In the genomic region with DNA sequence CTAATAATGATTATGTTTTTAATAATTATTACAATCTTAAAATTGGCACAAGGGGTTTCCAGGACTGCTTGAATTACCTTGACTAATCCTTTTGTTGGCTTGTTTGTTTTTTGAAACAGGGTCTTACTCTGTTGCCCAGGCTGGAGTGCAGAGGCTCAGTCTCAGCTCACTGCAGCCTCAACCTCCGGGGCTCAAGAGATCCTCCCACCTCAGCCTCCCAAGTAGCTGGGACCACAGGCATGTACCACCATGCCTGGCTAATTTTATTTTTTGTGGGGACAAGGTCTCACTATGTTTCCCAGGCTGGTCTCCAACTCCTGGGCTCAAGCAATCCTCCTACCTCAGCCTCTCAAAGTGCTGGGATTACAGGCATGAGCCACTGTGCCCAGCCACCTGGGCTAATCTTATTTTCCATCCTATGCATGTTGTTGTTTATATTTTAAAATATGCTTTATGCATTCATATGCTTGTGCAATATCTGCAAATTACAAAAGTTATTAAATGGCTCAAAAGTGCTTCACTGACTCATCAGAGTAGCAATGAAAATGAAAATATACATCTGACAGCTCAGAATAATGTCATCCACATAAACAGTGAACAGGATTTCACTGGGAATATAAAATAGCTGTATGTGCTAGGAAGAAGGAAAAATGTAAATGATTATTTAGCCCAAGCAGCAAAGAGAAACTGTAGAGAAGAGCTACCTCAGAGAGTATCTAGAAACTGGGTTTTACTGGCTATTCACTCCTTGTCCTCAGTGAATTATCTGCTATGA, we compare ENCODE assay signal across 15 cellular contexts. TPM values are rescaled to one million over a fixed set of nuclear protein-coding genes. Genes with fewer than 3 reads are reported as not detected.
DNase-seq lines count a peak whose midpoint lies in the region; ATAC-seq, FAIRE-seq and TF ChIP-seq lines count a peak whose summit lies in the region.
"Had no signal": no experiment of that assay in that cellular context is flagged by ENCODE, and none has a peak within 500 bp of the region (broad histone marks: within the 10 kb centered on the region; RNA-seq: fewer than 3 reads in every experiment).

No MANE protein-coding gene starts in this region.

- H3K4me3 Mint-ChIP-seq in chondrocyte (ENCODE audit: unreplicated experiment): no peak overlapping the region
- H3K4me3 Mint-ChIP-seq in activated T-cell treated with anti-CD3 and anti-CD28 coated beads, Interleukin-2, amount 50 U/mL, for 4 hours: no peak overlapping the region
- H3K4me3 Mint-ChIP-seq: immature natural killer cell; naive thymus-derived CD8-positive, alpha-beta T cell had no signal

- DNase-seq in A549 (ENCODE audit: low read depth in 1 of 2, low spot score in 1 of 2) (no peak), MM.1S (peak; percentile 1), chondrocyte (ENCODE audit: low spot score) (peak; percentile 2), HepG2 (ENCODE audit: low spot score) (no peak), NCI-H345 (lab: John Stamatoyannopoulos, UW) (no peak)
- DNase-seq in activated T-cell treated with anti-CD3 and anti-CD28 coated beads, Interleukin-2, amount 50 U/mL, for 4 hours: no peak
- DNase-seq: Right ventricle myocardium superior had no signal

- in situ Hi-C loops in HepG2 (cut with HindIII; ENCODE audit: extremely low pct_ligation_motif_present, low pct_unique_long_range_greater_than_20kb): loop anchor here (10.0 kb wide), 1 partner anchor 301 kb away; no protein-coding TSS in a partner anchor

- ATAC-seq in A549 (no peak), HepG2 (no peak), GM21576 (IDR thresholded peaks at IDR 0.05; ENCODE audit: unreplicated experiment) (no peak), HG02970 (IDR thresholded peaks at IDR 0.05; ENCODE audit: low FRiP score, unreplicated experiment) (no peak)
- ATAC-seq in activated T-cell treated with anti-CD3 and anti-CD28 coated beads, Interleukin-2, amount 50 U/mL, for 4 hours: no peak

- peak overlapping the region; percentile 92 for H3K27ac Mint-ChIP-seq in chondrocyte (ENCODE audit: unreplicated experiment)
- H3K27ac Mint-ChIP-seq: immature natural killer cell; naive thymus-derived CD8-positive, alpha-beta T cell had no signal

- intact Hi-C loops in HepG2 (cut with micrococcal nuclease; ENCODE audit: unreplicated experiment): loop anchor here (1.0 to 10.0 kb wide), 3 partner anchors 90 to 301 kb away; no protein-coding TSS in a partner anchor

- H3F3A ChIP-seq in MM.1S (ENCODE audit: insufficient read depth, low read length): no peaks in the 10 kb centered on the region

- H3K27ac ChIP-seq in A549 (peak overlapping the region; percentile 34 to 64; a peak in 2 of 6 replicates), MM.1S (ENCODE audit: low read length) (no peak overlapping the region), HepG2 (ENCODE audit: extremely low read length, insufficient read depth, low read length) (no peak overlapping the region)
- H3K27ac ChIP-seq: C4-2B had no signal

- H4K20me1 ChIP-seq in MM.1S (ENCODE audit: insufficient read depth, low read length) (no peaks in the 10 kb centered on the region), HepG2 (ENCODE audit: insufficient read depth, low read length) (no peaks in the 10 kb centered on the region)

- H3K4me1 Mint-ChIP-seq in chondrocyte (ENCODE audit: low read depth): peaks cover 34% of the 10 kb centered on the region
- peaks cover 1% of the 10 kb centered on the region for H3K4me1 Mint-ChIP-seq in activated T-cell treated with anti-CD3 and anti-CD28 coated beads, Interleukin-2, amount 50 U/mL, for 4 hours (ENCODE audit: low read depth)

- TF ChIP-seq CTCF in A549 (IDR thresholded peaks at IDR 0.05) (no peak), MM.1S (IDR thresholded peaks at IDR 0.05; ENCODE audit: low read length) (no peak), chondrocyte (IDR thresholded peaks at IDR 0.05) (no peak), HepG2 (CRISPR knock-in tag; IDR thresholded peaks at IDR 0.05) (no peak)

- H3K4me1 ChIP-seq in A549 (peaks cover 19% of the 10 kb centered on the region), MM.1S (ENCODE audit: low read length) (peaks cover 3% of the 10 kb centered on the region; the same call in 1 of the 2 replicates), HepG2 (ENCODE audit: insufficient read depth, low read length) (peaks cover 57% of the 10 kb centered on the region)

- TF ChIP-seq EP300 in A549 (IDR thresholded peaks at IDR 0.05): no peak
- TF ChIP-seq EP300 in HepG2 (IDR thresholded peaks at IDR 0.05; ENCODE audit: low read depth in 2 of 2, low read length in 2 of 2): no peak
- TF ChIP-seq EP300 in HepG2 (CRISPR knock-in tag; IDR thresholded peaks at IDR 0.05; ENCODE audit: borderline replicate concordance): no peak

- no peaks in the 10 kb centered on the region for H3K27me3 Mint-ChIP-seq in chondrocyte (ENCODE audit: low read depth)
- peaks cover 26% of the 10 kb centered on the region for H3K27me3 Mint-ChIP-seq in activated T-cell treated with anti-CD3 and anti-CD28 coated beads, Interleukin-2, amount 50 U/mL, for 4 hours (ENCODE audit: low read depth)

- no peak overlapping the region for H3K9ac ChIP-seq in MM.1S (ENCODE audit: low read length)
- H3K9ac ChIP-seq in HepG2 (ENCODE audit: insufficient read depth, low read depth, low read length): peak overlapping the region; percentile 68; the same call in 1 of the 2 replicates

- H3K9me3 Mint-ChIP-seq in chondrocyte (ENCODE audit: low read depth): peaks cover 3% of the 10 kb centered on the region
- H3K9me3 Mint-ChIP-seq in activated T-cell treated with anti-CD3 and anti-CD28 coated beads, Interleukin-2, amount 50 U/mL, for 4 hours: no peaks in the 10 kb centered on the region
- H3K9me3 Mint-ChIP-seq: immature natural killer cell; naive thymus-derived CD8-positive, alpha-beta T cell had no signal

- no peaks in the 10 kb centered on the region for H3K36me3 Mint-ChIP-seq in chondrocyte (ENCODE audit: low read depth)
- H3K36me3 Mint-ChIP-seq in activated T-cell treated with anti-CD3 and anti-CD28 coated beads, Interleukin-2, amount 50 U/mL, for 4 hours (ENCODE audit: insufficient read depth): no peaks in the 10 kb centered on the region
- H3K36me3 Mint-ChIP-seq: immature natural killer cell; naive thymus-derived CD8-positive, alpha-beta T cell had no signal

- H3K4me2 ChIP-seq in A549: peak overlapping the region; percentile 40; the same call in 2 of the 3 replicates
- H3K4me2 ChIP-seq in MM.1S (ENCODE audit: low read depth, low read length): 0 out of 2 replicates have a peak overlapping the region, but pooled peaks have one; percentile 4
- no peak overlapping the region for H3K4me2 ChIP-seq in HepG2 (ENCODE audit: low read depth, low read length)

- H3K4me3 ChIP-seq in A549 (no peak overlapping the region), MM.1S (ENCODE audit: low read length) (no peak overlapping the region), HepG2 (replicated peaks in 1 of 3; ENCODE audit: insufficient read depth in 1 of 3, low read depth in 2 of 3, low read length in 3 of 3) (no peak overlapping the region)
- H3K4me3 ChIP-seq: lung, transverse colon had no signal

- POLR2A ChIA-PET in A549 (lab: Yijun Ruan, JAX): no interaction called here
- POLR2A ChIA-PET in HepG2 (lab: Yijun Ruan, JAX): interaction anchor here (0.7 to 3.1 kb wide), 9 partner anchors 9 to 232 kb away, joined by 3 to 19 read pairs (median 3); partner anchors contain the start of genes PLEKHG6 and SCNN1A

- no peaks in the 10 kb centered on the region for H3K9me2 ChIP-seq in MM.1S (replicated peaks; ENCODE audit: insufficient read depth, low read length)

- H2AFZ ChIP-seq in MM.1S (ENCODE audit: low read length): no peak overlapping the region
- H2AFZ ChIP-seq in HepG2 (ENCODE audit: low read length): no peak overlapping the region

- TF ChIP-seq POLR2A in A549 (IDR thresholded peaks at IDR 0.05; ENCODE audit: low read length) (no peak), HepG2 (IDR thresholded peaks at IDR 0.05; ENCODE audit: insufficient read depth in 1 of 2, low read depth in 2 of 2, low read length in 2 of 2) (no peak)

- H3K36me3 ChIP-seq in MM.1S (replicated peaks; ENCODE audit: insufficient read depth, low read length) (no peaks in the 10 kb centered on the region), HepG2 (replicated peaks in 1 of 2; ENCODE audit: control insufficient read depth in 1 of 2, insufficient read depth in 2 of 2, low read length in 2 of 2) (no peaks in the 10 kb centered on the region)
- H3K36me3 ChIP-seq: transverse colon had no signal

- H3K27me3 ChIP-seq in MM.1S (replicated peaks; ENCODE audit: insufficient read depth, low read length) (no peaks in the 10 kb centered on the region), HepG2 (ENCODE audit: control insufficient read depth in 1 of 2, insufficient read depth in 2 of 2, low read length in 2 of 2) (no peaks in the 10 kb centered on the region)
- H3K27me3 ChIP-seq: transverse colon had no signal

- H3K79me2 ChIP-seq in MM.1S (ENCODE audit: low read length): no peaks in the 10 kb centered on the region
- H3K79me2 ChIP-seq in HepG2 (ENCODE audit: insufficient read depth, low read length): no peaks in the 10 kb centered on the region

- WGBS in A549 (ENCODE audit: missing lambda C conversion rate): 5% methylated on average over 1 of the region's 1 CpG
- 20% methylated on average over 1 of the region's 1 CpG for WGBS in HepG2 (ENCODE audit: low lambda C conversion rate)

- TF ChIP-seq RAD21 in A549 (conservative IDR thresholded peaks at IDR 0.05 in 1 of 2, IDR thresholded peaks at IDR 0.05 in 1 of 2) (no peak), HepG2 (CRISPR knock-in tag; IDR thresholded peaks at IDR 0.05) (no peak)

- CTCF ChIA-PET in A549 (lab: Yijun Ruan, JAX) (interaction anchor here (1.0 to 8.2 kb wide), 29 partner anchors 9 to 322 kb away, joined by 3 to 223 read pairs (median 7); partner anchors contain the start of gene CD9), HepG2 (lab: Yijun Ruan, JAX; ENCODE audit: low intra/inter-chr PET ratio, low total read pairs) (interaction anchor here (0.8 to 3.0 kb wide), 9 partner anchors 63 to 297 kb away, joined by 3 to 49 read pairs (median 5); no protein-coding TSS in a partner anchor)

- no peak for FAIRE-seq in A549 (lab: Jason Lieb, UNC)
- FAIRE-seq in HepG2 (lab: Jason Lieb, UNC): no peak

- no TSS peak for BruUV-seq in HepG2 (replicated peaks; lab: Mats Ljungman, UMichigan)

- H3K9me3 ChIP-seq in A549: no peaks in the 10 kb centered on the region
- no peaks in the 10 kb centered on the region for H3K9me3 ChIP-seq in MM.1S (replicated peaks; ENCODE audit: insufficient read depth, low read length)
- no peaks in the 10 kb centered on the region for H3K9me3 ChIP-seq in HepG2 (ENCODE audit: low read length)
- H3K9me3 ChIP-seq: transverse colon had no signal

RNA-seq across cellular contexts. Expression of gene PLEKHG6, which starts 24.8 kb away (rescaled TPM):
- 0.25 and 0.31 TPM in 2 replicates for polyA plus RNA-seq in A549 (2011; rRNA removed)
- 0.26 and 0.70 TPM in 2 replicates for polyA plus RNA-seq in A549 (2012; cell fraction: cytosol; rRNA removed)
- 0.26 and 0.33 TPM in 2 replicates for polyA plus RNA-seq in A549 (2012; cell fraction: nucleus; rRNA removed)
- 0.15 to 0.29 TPM (median 0.16 TPM) in 3 replicates for polyA plus RNA-seq in A549 (2017; fragmentation: RNase III; extraction: RNeasy Plus Mini Kit Qiagen cat#74134 plus additional on column Dnase treatment)
- 0.41 and 0.88 TPM in 2 replicates for polyA minus RNA-seq in A549 (2011; rRNA and poly(A)+ RNA removed)
- total RNA-seq in chondrocyte: 0.21 to 0.35 TPM in 2 of 3 replicates, not detected in the other
- 13.1 and 18.9 TPM in 2 replicates for total RNA-seq in HepG2 (2016; rRNA removed; fragmentation: Illumina TruSeq; extraction: Trizol)
- 11.1 and 14.7 TPM in 2 replicates for total RNA-seq in HepG2 (2016; cell fraction: cytosol; rRNA removed; fragmentation: Illumina TruSeq; extraction: Trizol; ENCODE audit: low read depth)
- total RNA-seq in HepG2 (2016; cell fraction: insoluble cytoplasmic fraction; rRNA removed; fragmentation: Illumina TruSeq; extraction: Trizol): 15.0 and 16.9 TPM in 2 replicates
- total RNA-seq in HepG2 (2016; cell fraction: membrane; rRNA removed; fragmentation: Illumina TruSeq; extraction: Trizol): 23.7 TPM in 2 replicates
- total RNA-seq in HepG2 (2016; cell fraction: nucleus; rRNA removed; fragmentation: Illumina TruSeq; extraction: Trizol): 15.6 and 19.7 TPM in 2 replicates
- polyA plus RNA-seq in HepG2 (2011; rRNA removed): 17.0 and 26.8 TPM in 2 replicates
- polyA plus RNA-seq in HepG2 (2011; cell fraction: cytosol; rRNA removed): 12.8 and 29.8 TPM in 2 replicates
- 20.1 and 50.9 TPM in 2 replicates for polyA plus RNA-seq in HepG2 (2011; cell fraction: nucleus; rRNA removed)
- 16.4 and 22.2 TPM in 2 replicates for polyA plus RNA-seq in HepG2 (2012)
- polyA plus RNA-seq in HepG2 (2016; cell fraction: cytosol; fragmentation: Illumina TruSeq; extraction: Trizol; ENCODE audit: low read depth): 16.0 and 16.1 TPM in 2 replicates
- 15.2 and 21.6 TPM in 2 replicates for polyA plus RNA-seq in HepG2 (2016; cell fraction: insoluble cytoplasmic fraction; fragmentation: Illumina TruSeq; extraction: Trizol; ENCODE audit: low read depth)
- 20.3 and 26.3 TPM in 2 replicates for polyA plus RNA-seq in HepG2 (2016; cell fraction: membrane; fragmentation: Illumina TruSeq; extraction: Trizol; ENCODE audit: low read depth)
- polyA plus RNA-seq in HepG2 (2016; cell fraction: nucleus; fragmentation: Illumina TruSeq; extraction: Trizol; ENCODE audit: insufficient read depth, low read depth): 28.0 and 30.9 TPM in 2 replicates
- 0.70 and 23.3 TPM in 2 replicates for polyA minus RNA-seq in HepG2 (2011; rRNA and poly(A)+ RNA removed; ENCODE audit: low replicate concordance)
- 8.8 and 12.8 TPM in 2 replicates for polyA minus RNA-seq in HepG2 (2011; cell fraction: cytosol; rRNA and poly(A)+ RNA removed)
- polyA minus RNA-seq in HepG2 (2011; cell fraction: nucleus; rRNA and poly(A)+ RNA removed): 13.3 and 16.5 TPM in 2 replicates
- not detected for total RNA-seq in activated T-cell treated with anti-CD3 and anti-CD28 coated beads, Interleukin-2, amount 50 U/mL, for 4 hours
- total RNA-seq: naive thymus-derived CD8-positive, alpha-beta T cell; pulmonary artery endothelial cell had no signal

RNA-seq across cellular contexts. Expression of gene TNFRSF1A, which starts 56.2 kb away (rescaled TPM):
- polyA plus RNA-seq in A549 (2011; rRNA removed): 460 and 621 TPM in 2 replicates
- polyA plus RNA-seq in A549 (2012; cell fraction: cytosol; rRNA removed): 275 and 344 TPM in 2 replicates
- polyA plus RNA-seq in A549 (2012; cell fraction: nucleus; rRNA removed): 409 and 455 TPM in 2 replicates
- 324 to 416 TPM (median 367 TPM) in 3 replicates for polyA plus RNA-seq in A549 (2017; fragmentation: RNase III; extraction: RNeasy Plus Mini Kit Qiagen cat#74134 plus additional on column Dnase treatment)
- 307 and 325 TPM in 2 replicates for polyA minus RNA-seq in A549 (2011; rRNA and poly(A)+ RNA removed)
- 88.5 to 128 TPM (median 127 TPM) in 3 replicates for total RNA-seq in chondrocyte
- 21.9 and 41.5 TPM in 2 replicates for total RNA-seq in HepG2 (2016; rRNA removed; fragmentation: Illumina TruSeq; extraction: Trizol)
- total RNA-seq in HepG2 (2016; cell fraction: cytosol; rRNA removed; fragmentation: Illumina TruSeq; extraction: Trizol; ENCODE audit: low read depth): 16.3 and 18.0 TPM in 2 replicates
- 28.8 and 36.5 TPM in 2 replicates for total RNA-seq in HepG2 (2016; cell fraction: insoluble cytoplasmic fraction; rRNA removed; fragmentation: Illumina TruSeq; extraction: Trizol)
- 19.8 and 22.3 TPM in 2 replicates for total RNA-seq in HepG2 (2016; cell fraction: membrane; rRNA removed; fragmentation: Illumina TruSeq; extraction: Trizol)
- total RNA-seq in HepG2 (2016; cell fraction: nucleus; rRNA removed; fragmentation: Illumina TruSeq; extraction: Trizol): 36.8 and 40.7 TPM in 2 replicates
- polyA plus RNA-seq in HepG2 (2011; rRNA removed): 41.4 and 61.2 TPM in 2 replicates
- 53.0 and 53.4 TPM in 2 replicates for polyA plus RNA-seq in HepG2 (2011; cell fraction: cytosol; rRNA removed)
- 67.2 and 67.4 TPM in 2 replicates for polyA plus RNA-seq in HepG2 (2011; cell fraction: nucleus; rRNA removed)
- polyA plus RNA-seq in HepG2 (2012): 40.9 and 56.2 TPM in 2 replicates
- 5.2 and 6.8 TPM in 2 replicates for polyA plus RNA-seq in HepG2 (2016; cell fraction: cytosol; fragmentation: Illumina TruSeq; extraction: Trizol; ENCODE audit: low read depth)
- polyA plus RNA-seq in HepG2 (2016; cell fraction: insoluble cytoplasmic fraction; fragmentation: Illumina TruSeq; extraction: Trizol; ENCODE audit: low read depth): 31.8 and 38.4 TPM in 2 replicates
- 14.3 and 15.5 TPM in 2 replicates for polyA plus RNA-seq in HepG2 (2016; cell fraction: membrane; fragmentation: Illumina TruSeq; extraction: Trizol; ENCODE audit: low read depth)
- 75.7 and 99.5 TPM in 2 replicates for polyA plus RNA-seq in HepG2 (2016; cell fraction: nucleus; fragmentation: Illumina TruSeq; extraction: Trizol; ENCODE audit: insufficient read depth, low read depth)
- 88.8 and 131 TPM in 2 replicates for polyA minus RNA-seq in HepG2 (2011; rRNA and poly(A)+ RNA removed; ENCODE audit: low replicate concordance)
- 52.9 and 68.3 TPM in 2 replicates for polyA minus RNA-seq in HepG2 (2011; cell fraction: cytosol; rRNA and poly(A)+ RNA removed)
- polyA minus RNA-seq in HepG2 (2011; cell fraction: nucleus; rRNA and poly(A)+ RNA removed): 54.3 and 80.4 TPM in 2 replicates
- total RNA-seq in activated T-cell treated with anti-CD3 and anti-CD28 coated beads, Interleukin-2, amount 50 U/mL, for 4 hours: 10 to 100 TPM; 28.0 to 34.5 (median 33.0) TPM

Comparison
In these comparisons a context has a peak if more than half of its experiments do, and no peak if none do; other contexts are left out.
1. DNase-seq: peak in MM.1S (single experiment) and chondrocyte (single experiment); none in A549 (0 of 2), HepG2 (single experiment), NCI-H345 (single experiment) and activated T-cell treated with anti-CD3 and anti-CD28 coated beads, Interleukin-2, amount 50 U/mL, for 4 hours (single experiment).
2. H3K27ac ChIP-seq: peak in A549 (2 of 2); none in MM.1S (single experiment) and HepG2 (single experiment).
3. Of the 38 proteins assayed by ChIP-seq in both HepG2 and A549: peak only in HepG2: KDM1A; only in A549: none; in both: none; in neither: 37.